Comparison of ENCODE assay signal across 23 cellular contexts in the genomic region with DNA sequence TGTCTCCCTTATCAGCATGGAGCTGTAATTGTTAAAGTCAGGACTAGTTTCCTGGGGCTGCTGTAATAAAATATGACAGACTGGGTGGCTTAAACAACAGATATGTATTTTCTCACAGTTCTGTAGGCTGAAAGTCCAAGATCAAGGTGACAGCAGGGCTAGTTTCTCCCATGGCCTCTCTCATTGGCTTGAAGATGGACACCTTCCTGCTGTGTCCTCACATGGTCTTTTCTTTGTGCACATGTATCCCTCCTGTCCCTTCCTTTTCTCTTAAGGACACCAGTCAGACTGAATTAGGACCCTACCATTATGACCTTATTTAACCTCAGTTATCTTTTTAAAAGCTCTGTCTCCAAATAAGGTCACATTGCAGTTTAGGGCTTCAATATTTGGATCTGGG.
"Had no signal": no experiment of that assay in that cellular context is flagged by ENCODE, and none has a peak within 500 bp of the region (broad histone marks: within the 10 kb centered on the region; RNA-seq: fewer than 3 reads in every experiment).

No MANE protein-coding gene starts in this region.

- ATAC-seq: natural killer cell; right cardiac atrium; stimulated activated effector memory CD8-positive, alpha-beta T cell treated with anti-CD3 and anti-CD28 coated beads, Interleukin-12 subunit alpha, Interleukin-12 subunit beta, amount 100 ng/mL, for 72 hours had no signal

- H3K4me1 ChIP-seq: left ventricle myocardium inferior, neural progenitor cell, spleen, tibial nerve, uterus had no signal

- H3K9ac ChIP-seq: neural progenitor cell had no signal

- H3K4me2 ChIP-seq: neural progenitor cell had no signal

- H3K4me3 ChIP-seq: left ventricle myocardium inferior, lung, neural progenitor cell, ovary, sigmoid colon, spleen, tibial nerve, uterus had no signal

- H3K4me1 Mint-ChIP-seq: immature natural killer cell; natural killer cell; nephron progenitor cell; neural progenitor cell; stimulated activated effector memory CD8-positive, alpha-beta T cell treated with anti-CD3 and anti-CD28 coated beads, Interleukin-12 subunit alpha, Interleukin-12 subunit beta, amount 100 ng/mL, for 72 hours had no signal

- DNase-seq: hypothalamus; immature natural killer cell; left ventricle myocardium inferior; natural killer cell; nephron progenitor cell; ovary; retina; right cardiac atrium; sigmoid colon; small intestine; spleen; stimulated activated CD4-positive, alpha-beta T cell treated with anti-CD3 and anti-CD28 coated beads, Interleukin-4, amount 100 ng/mL, for 24 hours; stimulated activated naive CD4-positive, alpha-beta T cell; substantia nigra; uterus had no signal

- H3K27me3 ChIP-seq: neural progenitor cell, ovary, sigmoid colon, spleen, tibial nerve, uterus had no signal

- H3K4me3 Mint-ChIP-seq: immature natural killer cell; memory B cell; natural killer cell; nephron progenitor cell; neural progenitor cell; stimulated activated effector memory CD8-positive, alpha-beta T cell treated with anti-CD3 and anti-CD28 coated beads, Interleukin-12 subunit alpha, Interleukin-12 subunit beta, amount 100 ng/mL, for 72 hours; stimulated activated naive CD8-positive, alpha-beta T cell treated with anti-CD3 and anti-CD28 coated beads, Interleukin-15, Interleukin-2, amounts not matched to agents 100 ng/mL and 50 ng/mL, for 24 hours; type B pancreatic cell had no signal

- H3K9me3 ChIP-seq: ovary, sigmoid colon, tibial nerve, uterus had no signal

- H3K27me3 Mint-ChIP-seq: memory B cell; progenitor cell of endocrine pancreas; stimulated activated naive CD8-positive, alpha-beta T cell treated with anti-CD3 and anti-CD28 coated beads, Interleukin-15, Interleukin-2, amounts not matched to agents 100 ng/mL and 50 ng/mL, for 24 hours; type B pancreatic cell had no signal

- H2AFZ ChIP-seq: neural progenitor cell had no signal

- H3K9me3 Mint-ChIP-seq: nephron progenitor cell; neural progenitor cell; stimulated activated naive CD8-positive, alpha-beta T cell treated with anti-CD3 and anti-CD28 coated beads, Interleukin-15, Interleukin-2, amounts not matched to agents 100 ng/mL and 50 ng/mL, for 24 hours had no signal

- H3K36me3 Mint-ChIP-seq: immature natural killer cell; memory B cell; natural killer cell; neural progenitor cell; stimulated activated effector memory CD8-positive, alpha-beta T cell treated with anti-CD3 and anti-CD28 coated beads, Interleukin-12 subunit alpha, Interleukin-12 subunit beta, amount 100 ng/mL, for 72 hours; type B pancreatic cell had no signal

- H3K27ac Mint-ChIP-seq: immature natural killer cell; memory B cell; natural killer cell; nephron progenitor cell; neural progenitor cell; progenitor cell of endocrine pancreas; stimulated activated effector memory CD8-positive, alpha-beta T cell treated with anti-CD3 and anti-CD28 coated beads, Interleukin-12 subunit alpha, Interleukin-12 subunit beta, amount 100 ng/mL, for 72 hours; stimulated activated naive CD8-positive, alpha-beta T cell treated with anti-CD3 and anti-CD28 coated beads, Interleukin-15, Interleukin-2, amounts not matched to agents 100 ng/mL and 50 ng/mL, for 24 hours; type B pancreatic cell had no signal

- H3K36me3 ChIP-seq: left ventricle myocardium inferior, neural progenitor cell, ovary, sigmoid colon, spleen, tibial nerve, uterus had no signal

- H3K27ac ChIP-seq: left ventricle myocardium inferior, neural progenitor cell, ovary, sigmoid colon, spleen, tibial nerve, uterus had no signal
